ENCODE assay signal across 8 cellular contexts in the genomic region with DNA sequence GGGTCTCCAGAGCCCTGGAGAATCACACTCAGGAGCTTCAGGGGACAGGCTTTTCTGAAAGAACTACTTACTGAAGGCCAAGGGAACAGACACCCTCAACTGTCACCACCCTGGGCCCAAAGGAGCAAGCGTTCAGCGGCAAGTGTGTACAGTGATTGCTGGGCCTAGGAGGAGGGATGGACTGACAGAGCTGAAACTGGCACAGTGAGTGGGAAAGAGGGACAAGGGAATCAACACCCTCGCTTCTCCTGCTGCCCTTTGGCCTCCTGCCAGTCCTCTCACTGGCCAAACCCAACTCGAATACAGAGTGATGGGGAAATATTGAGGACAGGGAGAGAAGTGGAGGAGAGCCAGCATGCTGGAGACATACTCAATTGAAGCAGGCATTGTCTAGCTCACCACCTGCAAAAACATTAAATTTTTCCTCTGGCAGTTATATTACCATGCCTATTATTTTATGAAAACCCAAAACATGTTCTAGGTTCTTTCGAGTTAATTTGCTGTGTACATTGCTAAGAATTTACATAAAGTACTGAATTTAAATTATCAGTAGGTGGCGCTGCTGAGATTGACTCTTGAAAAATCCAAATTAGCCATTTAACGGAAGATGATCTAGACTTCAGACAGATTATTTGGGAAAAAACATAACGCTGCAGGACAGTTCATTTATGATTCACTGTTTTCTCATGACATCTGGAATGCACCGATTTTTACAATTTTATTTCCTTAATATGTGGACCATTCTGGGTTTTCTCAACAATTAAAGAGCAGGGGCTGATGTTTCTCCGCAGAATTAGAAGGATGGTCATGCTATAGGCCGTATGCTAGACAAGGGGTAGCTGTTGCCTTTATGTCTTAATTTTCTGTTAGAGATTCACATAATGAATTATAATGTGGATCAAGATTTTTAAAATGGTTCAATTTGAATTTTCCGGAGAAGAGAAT. TPM values are rescaled to one million over a fixed set of nuclear protein-coding genes. Genes with fewer than 3 reads are reported as not detected.
DNase-seq lines count a peak whose midpoint lies in the region; ATAC-seq, FAIRE-seq and TF ChIP-seq lines count a peak whose summit lies in the region.

No MANE protein-coding gene starts in this region.

- peak; percentile 42 for TF ChIP-seq CTCF in AG09309 (IDR thresholded peaks at IDR 0.05; ENCODE audit: control insufficient read depth, insufficient read depth, low read depth, low read length, missing control alignments)
- TF ChIP-seq CTCF in OCI-LY7 (conservative IDR thresholded peaks at IDR 0.05; ENCODE audit: low read length) = peak; percentile 87
- TF ChIP-seq CTCF in nephron (IDR thresholded peaks at IDR 0.05; ENCODE audit: unreplicated experiment in 3 of 3) = peak; percentile 51 to 69 (median 66)

- H3K9me2 ChIP-seq in OCI-LY7 (ENCODE audit: insufficient read depth, low read length) = no peaks in the 10 kb centered on the region

- no peaks in the 10 kb centered on the region for H4K20me1 ChIP-seq in OCI-LY7 (ENCODE audit: insufficient read depth, low read length)

- no peaks in the 10 kb centered on the region for H3K79me2 ChIP-seq in OCI-LY7 (ENCODE audit: insufficient read depth, low read depth, low read length)

- H2AFZ ChIP-seq in OCI-LY7 (ENCODE audit: low read length) = no peak overlapping the region

- no peaks in the 10 kb centered on the region for H3K36me3 Mint-ChIP-seq in nephron (ENCODE audit: low read depth)
- H3K36me3 Mint-ChIP-seq in activated T-cell treated with anti-CD3 and anti-CD28 coated beads, Interleukin-2, amount 50 U/mL, for 4 hours (ENCODE audit: insufficient read depth) = no peaks in the 10 kb centered on the region

- H3K27ac Mint-ChIP-seq in nephron = no peak overlapping the region

- H3K4me2 ChIP-seq in OCI-LY7 (ENCODE audit: low read length) = no peak overlapping the region

- no peak overlapping the region for H3K27ac ChIP-seq in OCI-LY7 (ENCODE audit: low read depth, low read length, poor library complexity, severe bottlenecking)

- no peaks in the 10 kb centered on the region for H3K9me3 ChIP-seq in OCI-LY7 (ENCODE audit: low read length)

- TF ChIP-seq POLR2A in GM12892 (IDR thresholded peaks at IDR 0.05; ENCODE audit: low read depth, low read length) = no peak

- H3K4me1 Mint-ChIP-seq in nephron = no peaks in the 10 kb centered on the region
- H3K4me1 Mint-ChIP-seq in activated T-cell treated with anti-CD3 and anti-CD28 coated beads, Interleukin-2, amount 50 U/mL, for 4 hours (ENCODE audit: low read depth) = peaks cover 3% of the 10 kb centered on the region

- H3K4me3 ChIP-seq in AG09309 (ENCODE audit: control insufficient read depth, low read depth, low read length) (no peak overlapping the region), OCI-LY7 (ENCODE audit: low read depth, low read length, poor library complexity, severe bottlenecking) (no peak overlapping the region)

- BruUV-seq in OCI-LY7 (replicated peaks; lab: Mats Ljungman, UMichigan) = no TSS peak

- DNase-seq in AG09309 (ENCODE audit: low read depth) (no peak), GM12892 (ENCODE audit: insufficient read length) (no peak), OCI-LY7 (ENCODE audit: low spot score) (peak; percentile 43), epidermal melanocyte (ENCODE audit: insufficient read length, low spot score) (peak; percentile 23), activated gamma-delta T cell treated with Interleukin-2 at 50 U/mL for 16 hours (no peak), NCI-H1930 (lab: John Stamatoyannopoulos, UW) (no peak)
- DNase-seq in activated T-cell treated with anti-CD3 and anti-CD28 coated beads, Interleukin-2, amount 50 U/mL, for 4 hours = no peak

- POLR2A ChIA-PET in OCI-LY7 (lab: Charles Lee) = no interaction called here

- H3K4me3 Mint-ChIP-seq in nephron = no peak overlapping the region
- H3K4me3 Mint-ChIP-seq in activated T-cell treated with anti-CD3 and anti-CD28 coated beads, Interleukin-2, amount 50 U/mL, for 4 hours = no peak overlapping the region

- H3K9me3 Mint-ChIP-seq in nephron = no peaks in the 10 kb centered on the region
- no peaks in the 10 kb centered on the region for H3K9me3 Mint-ChIP-seq in activated T-cell treated with anti-CD3 and anti-CD28 coated beads, Interleukin-2, amount 50 U/mL, for 4 hours

- FAIRE-seq in GM12892 (lab: Jason Lieb, UNC) = peak; percentile 92

- CTCF ChIA-PET in OCI-LY7 (lab: Charles Lee; ENCODE audit: unreplicated experiment) = interaction anchor here (0.6 to 0.8 kb wide), 2 partner anchors 93 to 447 kb away, joined by 3 read pairs; a partner anchor contains a TSS

- intact Hi-C loops in OCI-LY7 (cut with micrococcal nuclease; ENCODE audit: unreplicated experiment) = no loop called here

- ATAC-seq in activated T-cell treated with anti-CD3 and anti-CD28 coated beads, Interleukin-2, amount 50 U/mL, for 4 hours = no peak

- no peaks in the 10 kb centered on the region for H3K27me3 Mint-ChIP-seq in nephron (ENCODE audit: low read depth)
- no peaks in the 10 kb centered on the region for H3K27me3 Mint-ChIP-seq in activated T-cell treated with anti-CD3 and anti-CD28 coated beads, Interleukin-2, amount 50 U/mL, for 4 hours (ENCODE audit: low read depth)

- H3K36me3 ChIP-seq in OCI-LY7 (ENCODE audit: insufficient read depth, low read length) = no peaks in the 10 kb centered on the region

- no peaks in the 10 kb centered on the region for H3K4me1 ChIP-seq in OCI-LY7 (ENCODE audit: insufficient read depth, low read length, poor library complexity, severe bottlenecking)

RNA-seq across cellular contexts. Expression of a gene that starts 14.7 kb away (rescaled TPM):
- polyA plus RNA-seq in GM12892 (2012; ENCODE audit: missing spikeins) = not detected
- total RNA-seq in OCI-LY7 (2014; rRNA removed; shearing (Covaris generic)) = 0.05 TPM in 1 of 2 replicates, not detected in the other
- total RNA-seq in OCI-LY7 (2022) = 0.06 TPM in 1 of 2 replicates, not detected in the other
- total RNA-seq in activated T-cell treated with anti-CD3 and anti-CD28 coated beads, Interleukin-2, amount 50 U/mL, for 4 hours = under 1 TPM; 0.03 to 0.11 (median 0.05) TPM

Comparison
In these comparisons a context has a peak if more than half of its experiments do, and no peak if none do; other contexts are left out.
1. DNase-seq: peak in OCI-LY7 (single experiment) and epidermal melanocyte (single experiment); none in AG09309 (single experiment), GM12892 (single experiment), activated gamma-delta T cell treated with Interleukin-2 at 50 U/mL for 16 hours (single experiment), activated T-cell treated with anti-CD3 and anti-CD28 coated beads, Interleukin-2, amount 50 U/mL, for 4 hours (single experiment) and NCI-H1930 (0 of 2).
2. Peak in every context shown above with its lines, with median percentiles within 50 percentile points of each other: CTCF ChIP-seq.